1 cellular context compared by ENCODE assay signal in genomic region chr20:47318596-47319516, GRCh38.
TF ChIP-seq lines count a peak whose summit lies in the region.

No MANE protein-coding gene starts in this region.

TF ChIP-seq in K562, 482 proteins besides CTCF, POLR2A, EP300 and RAD21 (continued from another document and continues in another):
- TF ChIP-seq HOMEZ (CRISPR knock-in tag; IDR thresholded peaks at IDR 0.05), result no peak
- TF ChIP-seq ZZZ3 (IDR thresholded peaks at IDR 0.05), result no peak
- TF ChIP-seq PRPF4 (IDR thresholded peaks at IDR 0.05; ENCODE audit: insufficient read depth, low read depth, low read length, poor library complexity, severe bottlenecking), result no peak
- TF ChIP-seq ARID1B (IDR thresholded peaks at IDR 0.05), result peak; percentile 38; the same call in 1 of the 2 replicates
- TF ChIP-seq ZNF174 (CRISPR knock-in tag; IDR thresholded peaks at IDR 0.05), result no peak
- TF ChIP-seq ZNF280B (CRISPR knock-in tag; IDR thresholded peaks at IDR 0.05), result no peak
- no peak for TF ChIP-seq GTF3C2 (IDR thresholded peaks at IDR 0.05; ENCODE audit: borderline replicate concordance, extremely low read depth, insufficient read length)
- TF ChIP-seq MTA3 (IDR thresholded peaks at IDR 0.05; ENCODE audit: borderline replicate concordance), result peak; percentile 30; the same call in 1 of the 2 replicates
- TF ChIP-seq ZBTB43 (CRISPR knock-in tag; IDR thresholded peaks at IDR 0.05), result no peak
- no peak for TF ChIP-seq ZSCAN29 (IDR thresholded peaks at IDR 0.05)
- no peak for TF ChIP-seq BDP1 (IDR thresholded peaks at IDR 0.05; ENCODE audit: insufficient read depth, insufficient read length)
- no peak for TF ChIP-seq ZFP91 (CRISPR knock-in tag; IDR thresholded peaks at IDR 0.05)
- TF ChIP-seq MCM7 (IDR thresholded peaks at IDR 0.05), result no peak
- peak; percentile 10; the same call in 1 of the 2 replicates for TF ChIP-seq GABPA (tag; conservative IDR thresholded peaks at IDR 0.05; ENCODE audit: low read depth)
- TF ChIP-seq KDM5B (IDR thresholded peaks at IDR 0.05; ENCODE audit: insufficient replicate concordance, low read depth, low read length), result peak; percentile 52
- 0 out of 2 replicates have a peak, but pooled peaks have one; percentile 20 for TF ChIP-seq KLF1 (tag; IDR thresholded peaks at IDR 0.05)
- no peak for TF ChIP-seq PBX2 (CRISPR knock-in tag; IDR thresholded peaks at IDR 0.05; ENCODE audit: low read depth)
- TF ChIP-seq PBX2 (tag; conservative IDR thresholded peaks at IDR 0.05; ENCODE audit: low read depth), result peak; percentile 71
- TF ChIP-seq MAFF (IDR thresholded peaks at IDR 0.05; ENCODE audit: low read length), result no peak
- peak; percentile 29 for TF ChIP-seq ZNF175 (CRISPR knock-in tag; IDR thresholded peaks at IDR 0.05; ENCODE audit: low read depth)
- peak; percentile 66; the same call in 1 of the 2 replicates for TF ChIP-seq DMBX1 (CRISPR knock-in tag; IDR thresholded peaks at IDR 0.05; ENCODE audit: borderline replicate concordance)
- no peak for TF ChIP-seq CHD2 (IDR thresholded peaks at IDR 0.05; ENCODE audit: low read depth, low read length)
- TF ChIP-seq THAP12 (CRISPR knock-in tag; IDR thresholded peaks at IDR 0.05), result no peak
- no peak for TF ChIP-seq RBM17 (IDR thresholded peaks at IDR 0.05; ENCODE audit: borderline replicate concordance, low read depth, low read length)
- no peak for TF ChIP-seq MITF (IDR thresholded peaks at IDR 0.05)
- TF ChIP-seq KLF6 (CRISPR knock-in tag; IDR thresholded peaks at IDR 0.05; ENCODE audit: borderline replicate concordance), result no peak
- TF ChIP-seq MBD1 (CRISPR knock-in tag; IDR thresholded peaks at IDR 0.05), result no peak
- TF ChIP-seq MLLT1 (IDR thresholded peaks at IDR 0.05), result no peak; a peak in 1 of 4 replicates
- 0 out of 2 replicates have a peak, but pooled peaks have one; percentile 13 for TF ChIP-seq GTF2A2 (tag; IDR thresholded peaks at IDR 0.05)
- peak; percentile 56; the same call in 1 of the 2 replicates for TF ChIP-seq POLR2G (IDR thresholded peaks at IDR 0.05; ENCODE audit: low read depth, low read length)
- TF ChIP-seq SUPT5H (IDR thresholded peaks at IDR 0.05), result peak; percentile 33; the same call in 1 of the 2 replicates
- TF ChIP-seq ZBTB8A (IDR thresholded peaks at IDR 0.05; ENCODE audit: partially characterized antibody), result no peak
- TF ChIP-seq CBX3 (IDR thresholded peaks at IDR 0.05; ENCODE audit: borderline replicate concordance in 1 of 2, low read length in 2 of 2), result no peak
- 0 out of 2 replicates have a peak, but pooled peaks have one; percentile 19 for TF ChIP-seq SP1 (CRISPR knock-in tag; IDR thresholded peaks at IDR 0.05)
